In genomic region chr6:42547407-42548329, GRCh38 we compare ENCODE assay signal across 8 cellular contexts. TPM values are rescaled to one million over a fixed set of nuclear protein-coding genes. Genes with fewer than 3 reads are reported as not detected.
A peak's percentile ranks its signal among the peaks of the same experiment; 100 is the strongest.
DNase-seq lines count a peak whose midpoint lies in the region; ATAC-seq, FAIRE-seq and TF ChIP-seq lines count a peak whose summit lies in the region.

No MANE protein-coding gene starts in this region.

- peak overlapping the region; percentile 20 for H3K27ac ChIP-seq in astrocyte (ENCODE audit: low read depth, low read length)
- H3K27ac ChIP-seq in hepatocyte, result peak overlapping the region; percentile 41
- peak overlapping the region; percentile 68 for H3K27ac ChIP-seq in rectal smooth muscle tissue (ENCODE audit: low read depth, low read length)
- H3K27ac ChIP-seq in vagina, result peak overlapping the region; percentile 54

- peaks cover 10% of the 10 kb centered on the region for H3K4me1 ChIP-seq in astrocyte (ENCODE audit: insufficient read depth, low read length)
- H3K4me1 ChIP-seq in hepatocyte (ENCODE audit: insufficient read depth), result peaks cover 4% of the 10 kb centered on the region
- no peaks in the 10 kb centered on the region for H3K4me1 ChIP-seq in rectal smooth muscle tissue (ENCODE audit: control insufficient read depth, insufficient read depth, low read length)
- peaks cover 11% of the 10 kb centered on the region for H3K4me1 ChIP-seq in vagina

- no peaks in the 10 kb centered on the region for H3K79me2 ChIP-seq in astrocyte (ENCODE audit: insufficient read depth, low read length)
- H3K79me2 ChIP-seq in hepatocyte, result no peaks in the 10 kb centered on the region

- H3K27me3 Mint-ChIP-seq in astrocyte (ENCODE audit: low read depth, unreplicated experiment), result no peaks in the 10 kb centered on the region

- TF ChIP-seq CTCF in astrocyte (IDR thresholded peaks at IDR 0.05; ENCODE audit: insufficient read depth, low read depth, low read length) (peak; percentile 94), hepatocyte (IDR thresholded peaks at IDR 0.05; ENCODE audit: poor library complexity) (peak; percentile 99), vagina (IDR thresholded peaks at IDR 0.05) (peak; percentile 87 to 93 (median 92))

- 10% methylated on average over 27 of the region's 27 CpGs for WGBS in hepatocyte (ENCODE audit: low lambda C conversion rate, missing lambda C conversion rate)

- H3K4me2 ChIP-seq in astrocyte (ENCODE audit: low read length), result peak overlapping the region; percentile 85
- H3K4me2 ChIP-seq in hepatocyte, result peak overlapping the region; percentile 74

- H3K9me2 ChIP-seq in hepatocyte (replicated peaks; ENCODE audit: insufficient read depth), result no peaks in the 10 kb centered on the region

- FAIRE-seq in astrocyte (lab: Jason Lieb, UNC), result peak; percentile 82

- intact Hi-C loops in vagina (cut with DNase I), result no loop called here

- H3K27me3 ChIP-seq in astrocyte (ENCODE audit: insufficient read depth, low read length) (no peaks in the 10 kb centered on the region), hepatocyte (no peaks in the 10 kb centered on the region), rectal smooth muscle tissue (ENCODE audit: control insufficient read depth, insufficient read depth, low read length) (no peaks in the 10 kb centered on the region), vagina (no peaks in the 10 kb centered on the region)

- H3K9ac ChIP-seq in astrocyte (ENCODE audit: low read length) (peak overlapping the region; percentile 74), rectal smooth muscle tissue (ENCODE audit: low read length) (no peak overlapping the region)

- H3K9me3 ChIP-seq in astrocyte (ENCODE audit: insufficient read depth, low read depth, low read length) (no peaks in the 10 kb centered on the region), hepatocyte (ENCODE audit: low read depth) (no peaks in the 10 kb centered on the region), vagina (no peaks in the 10 kb centered on the region)

- H3K4me3 Mint-ChIP-seq in astrocyte (ENCODE audit: unreplicated experiment), result peak overlapping the region; percentile 84

- peak overlapping the region; percentile 60 for H3K4me3 ChIP-seq in astrocyte (ENCODE audit: insufficient read depth, low read depth, low read length)
- no peak overlapping the region for H3K4me3 ChIP-seq in hepatocyte
- peak overlapping the region; percentile 76 for H3K4me3 ChIP-seq in rectal smooth muscle tissue (ENCODE audit: low read length)
- peak overlapping the region; percentile 39 to 41 for H3K4me3 ChIP-seq in vagina

- ATAC-seq in HG02642 (IDR thresholded peaks at IDR 0.05; ENCODE audit: poor library complexity, unreplicated experiment), result peak; percentile 91

- peak overlapping the region; percentile 81 for H3K27ac Mint-ChIP-seq in astrocyte (ENCODE audit: unreplicated experiment)

- peaks cover 3% of the 10 kb centered on the region for H3K4me1 Mint-ChIP-seq in astrocyte (ENCODE audit: low read depth, unreplicated experiment)

- H2AFZ ChIP-seq in astrocyte (ENCODE audit: low read depth, low read length), result peak overlapping the region; percentile 87
- H2AFZ ChIP-seq in hepatocyte, result peak overlapping the region; percentile 91

- H3K36me3 ChIP-seq in astrocyte (ENCODE audit: insufficient read depth, low read length), result no peaks in the 10 kb centered on the region
- no peaks in the 10 kb centered on the region for H3K36me3 ChIP-seq in hepatocyte (replicated peaks; ENCODE audit: insufficient read depth, low read depth)
- no peaks in the 10 kb centered on the region for H3K36me3 ChIP-seq in rectal smooth muscle tissue (ENCODE audit: control insufficient read depth, insufficient read depth, low read length)
- H3K36me3 ChIP-seq in vagina, result no peaks in the 10 kb centered on the region

- H3K9me3 Mint-ChIP-seq in astrocyte (ENCODE audit: unreplicated experiment), result no peaks in the 10 kb centered on the region

- no peaks in the 10 kb centered on the region for H4K20me1 ChIP-seq in astrocyte (ENCODE audit: insufficient read depth, low read length)
- no peaks in the 10 kb centered on the region for H4K20me1 ChIP-seq in hepatocyte (ENCODE audit: insufficient read depth, poor library complexity, severe bottlenecking)

- DNase-seq in GM04504 (ENCODE audit: low read depth) (peak; percentile 60), NCI-H1694 treated with DMSO at 0.1 percent for 48 hours (lab: John Stamatoyannopoulos, UW) (peak; percentile 56), T-helper 22 cell (ENCODE audit: low read depth) (peak; percentile 54), astrocyte (ENCODE audit: low read depth) (peak; percentile 65), hepatocyte (ENCODE audit: low spot score) (peak; percentile 90), vagina (ENCODE audit: extremely low spot score in 2 of 2) (no peak)

- H3K36me3 Mint-ChIP-seq in astrocyte (ENCODE audit: low read depth, unreplicated experiment), result no peaks in the 10 kb centered on the region

- no peak for TF ChIP-seq POLR2A in vagina (IDR thresholded peaks at IDR 0.05)

RNA-seq across cellular contexts. Expression of gene UBR2, which starts 16.2 kb away (rescaled TPM):
- total RNA-seq in astrocyte (22.2 and 23.3 TPM in 2 replicates), hepatocyte (24.4 and 25.8 TPM in 2 replicates), vagina (23.6 TPM)
- polyA plus RNA-seq in hepatocyte, result 7.5 and 8.1 TPM in 2 replicates

Comparison
In these comparisons a context has a peak if more than half of its experiments do, and no peak if none do; other contexts are left out.
1. DNase-seq: peak in GM04504 (single experiment), NCI-H1694 treated with DMSO at 0.1 percent for 48 hours (single experiment), T-helper 22 cell (single experiment), astrocyte (single experiment) and hepatocyte (single experiment); none in vagina (0 of 2).
2. Peak in every context shown above with its lines, with median percentiles within 50 percentile points of each other: H3K27ac ChIP-seq and CTCF ChIP-seq.